Comparison of ENCODE assay signal across 7 cellular contexts in the genomic region with DNA sequence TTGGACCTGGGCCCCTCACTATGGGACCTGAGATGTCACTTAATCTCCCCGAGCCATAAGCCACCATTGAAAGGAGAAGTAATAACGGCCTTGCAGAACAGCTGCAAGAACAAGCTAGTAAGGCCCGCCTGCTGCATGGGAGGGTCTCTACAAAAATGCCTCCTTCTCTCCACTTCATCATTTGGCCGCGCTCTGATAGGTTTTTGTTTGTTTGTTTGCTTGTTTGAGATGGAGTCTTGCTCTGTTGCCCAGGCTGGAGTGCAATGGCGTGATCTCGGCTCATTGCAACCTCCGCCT.
"Had no signal": no experiment of that assay in that cellular context is flagged by ENCODE, and none has a peak within 500 bp of the region (broad histone marks: within the 10 kb centered on the region; RNA-seq: fewer than 3 reads in every experiment).

No MANE protein-coding gene starts in this region.

- H3K27me3 Mint-ChIP-seq: activated CD4-positive, alpha-beta memory T cell treated with anti-CD3 and anti-CD28 coated beads, Interleukin-2, amount 10 ng/mL, durations not matched to agents 7 days and 5 days had no signal

- H3K36me3 ChIP-seq: esophagus squamous epithelium, thyroid gland had no signal

- H3K27ac ChIP-seq: thyroid gland had no signal

- H3K9me3 ChIP-seq: esophagus squamous epithelium, mucosa of descending colon, thyroid gland had no signal

- DNase-seq: esophagus squamous epithelium had no signal

- H3K4me3 Mint-ChIP-seq: activated CD4-positive, alpha-beta memory T cell treated with anti-CD3 and anti-CD28 coated beads, Interleukin-2, amount 10 ng/mL, durations not matched to agents 7 days and 5 days; activated T-cell treated with anti-CD3 and anti-CD28 coated beads, Interleukin-2, amount 50 U/mL, for 72 hours had no signal

- H3K27ac Mint-ChIP-seq: activated CD4-positive, alpha-beta memory T cell treated with anti-CD3 and anti-CD28 coated beads, Interleukin-2, amount 10 ng/mL, durations not matched to agents 7 days and 5 days; activated T-cell treated with anti-CD3 and anti-CD28 coated beads, Interleukin-2, amount 50 U/mL, for 72 hours had no signal

- H3K27me3 ChIP-seq: esophagus squamous epithelium, thyroid gland had no signal

- H3K9me3 Mint-ChIP-seq: activated CD4-positive, alpha-beta memory T cell treated with anti-CD3 and anti-CD28 coated beads, Interleukin-2, amount 10 ng/mL, durations not matched to agents 7 days and 5 days; activated T-cell treated with anti-CD3 and anti-CD28 coated beads, Interleukin-2, amount 50 U/mL, for 72 hours; T-helper 2 cell treated with Interferon-gamma antibody and Interleukin-4, amounts not matched to agents 5 μg/mL and 100 μg/mL, for 36 hours had no signal

- H3K4me3 ChIP-seq: esophagus squamous epithelium, mucosa of descending colon, skin epidermis, thyroid gland had no signal
